ENCODE assay signal across 9 cellular contexts in the genomic region with DNA sequence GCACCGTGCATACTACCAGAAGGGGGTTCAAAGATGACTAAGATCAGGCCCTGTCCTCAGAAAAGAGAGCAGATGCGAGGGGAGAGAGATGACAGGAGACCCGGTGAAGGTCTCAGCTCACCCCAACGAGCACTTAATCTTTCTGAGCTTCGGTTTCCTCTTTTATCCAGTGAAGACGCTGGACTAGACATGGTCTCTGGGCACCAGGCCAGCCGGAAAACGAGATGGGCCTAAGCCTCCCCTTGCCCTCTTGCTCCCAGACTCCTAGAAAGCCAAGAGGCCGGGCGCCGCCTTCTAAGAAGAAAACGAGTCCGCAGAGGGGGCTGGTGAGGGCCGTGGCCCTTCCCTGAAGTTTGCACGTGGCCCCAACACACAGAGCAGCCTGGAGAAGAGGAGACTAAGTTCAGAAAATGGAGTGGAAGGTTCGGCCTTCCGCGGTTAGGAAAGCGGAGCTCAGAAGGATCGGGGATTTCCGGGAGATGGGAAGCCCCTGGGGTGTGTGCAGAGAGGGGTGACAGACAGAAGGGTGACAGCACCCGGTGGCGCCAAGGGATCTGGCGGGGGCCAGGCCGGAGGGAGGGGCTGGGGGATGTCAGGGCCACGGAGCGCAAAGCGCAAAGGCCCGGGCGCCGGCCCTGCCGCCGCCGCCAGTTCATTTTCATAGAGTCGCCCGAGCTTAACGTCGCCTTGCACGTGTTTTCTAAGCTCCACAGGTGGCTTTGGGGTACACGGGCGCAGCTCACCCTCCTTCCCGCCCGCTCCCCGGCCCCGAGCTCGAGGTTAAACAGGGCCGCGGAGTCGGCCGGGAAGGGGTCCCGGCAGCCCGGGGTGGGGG. TPM values are rescaled to one million over a fixed set of nuclear protein-coding genes. Genes with fewer than 3 reads are reported as not detected.
DNase-seq lines count a peak whose midpoint lies in the region; ATAC-seq and TF ChIP-seq lines count a peak whose summit lies in the region.
"Had no signal": no experiment of that assay in that cellular context is flagged by ENCODE, and none has a peak within 500 bp of the region (broad histone marks: within the 10 kb centered on the region; RNA-seq: fewer than 3 reads in every experiment).

No MANE protein-coding gene starts in this region.

- no peaks in the 10 kb centered on the region for H3K79me1 ChIP-seq in mesenchymal stem cell (replicated peaks; ENCODE audit: low read length, poor library complexity, severe bottlenecking)

- H3K27me3 ChIP-seq in adrenal gland (peaks cover 35% of the 10 kb centered on the region), mesenchymal stem cell (ENCODE audit: control insufficient read depth in 1 of 2, insufficient read depth in 1 of 2, low read length in 2 of 2) (peaks cover 40 to 52% of the 10 kb centered on the region in 2 experiments), uterus (peaks cover 4 to 13% of the 10 kb centered on the region in 2 donors)

- H3K9ac ChIP-seq in mesenchymal stem cell (ENCODE audit: low read length) = peak overlapping the region; percentile 67

- peak; percentile 23 for DNase-seq in stimulated activated CD4-positive, alpha-beta T cell treated with anti-CD3 and anti-CD28 coated beads, Interleukin-15, amount 100 ng/mL, for 24 hours
- no peak for DNase-seq in stimulated activated CD4-positive, alpha-beta T cell treated with anti-CD3 and anti-CD28 coated beads, Interleukin-12 subunit alpha, Interleukin-12 subunit beta, amount 100 ng/mL, for 4 hours
- DNase-seq in KBM-7 = peak; percentile 74
- DNase-seq in adrenal gland = peak in 5 of 7 donors; percentile 38 to 67 (median 49)
- DNase-seq in mesenchymal stem cell = no peak
- DNase-seq in uterus = no peak
- no peak for DNase-seq in SKM-1 treated with dmso at 0.1 percent for 144 hours (lab: John Stamatoyannopoulos, UW; ENCODE audit: unreplicated experiment)

- no peak overlapping the region for H3K23ac ChIP-seq in mesenchymal stem cell (ENCODE audit: low read length in 2 of 2)

- no peak overlapping the region for H3K14ac ChIP-seq in mesenchymal stem cell (ENCODE audit: low read length in 2 of 2)

- H3K36me3 ChIP-seq in adrenal gland (replicated peaks in 1 of 2) (no peaks in the 10 kb centered on the region), mesenchymal stem cell (ENCODE audit: control insufficient read depth in 1 of 2, insufficient read depth in 2 of 2, low read depth in 1 of 2, low read length in 2 of 2) (no peaks in the 10 kb centered on the region), uterus (no peaks in the 10 kb centered on the region)

- H3K9me3 ChIP-seq in adrenal gland (replicated peaks in 1 of 3) (no peaks in the 10 kb centered on the region), mesenchymal stem cell (ENCODE audit: control insufficient read depth, low read length) (no peaks in the 10 kb centered on the region), uterus (no peaks in the 10 kb centered on the region)

- no peak overlapping the region for H4K8ac ChIP-seq in mesenchymal stem cell (ENCODE audit: low read length)

- in situ Hi-C loops in KBM-7 (cut with MboI; ENCODE audit: low pct_unique_long_range_greater_than_20kb, low sequenced_read_pairs) = no loop called here

- no peak overlapping the region for H2BK120ac ChIP-seq in mesenchymal stem cell (ENCODE audit: low read depth, low read length)

- no peak for TF ChIP-seq CTCF in adrenal gland (IDR thresholded peaks at IDR 0.05)
- TF ChIP-seq CTCF in uterus (IDR thresholded peaks at IDR 0.05) = no peak

- peak overlapping the region in 2 of 5 donors; percentile 62 to 76 for H3K27ac ChIP-seq in adrenal gland
- no peak overlapping the region for H3K27ac ChIP-seq in mesenchymal stem cell (ENCODE audit: low read length, poor library complexity, severe bottlenecking)
- H3K27ac ChIP-seq in uterus = peak overlapping the region in 1 of 2 donors; percentile 11

- no peak overlapping the region for H3K18ac ChIP-seq in mesenchymal stem cell (ENCODE audit: low read depth in 1 of 2, low read length in 2 of 2)

- H3K4ac ChIP-seq in mesenchymal stem cell (ENCODE audit: low read depth in 1 of 2, low read length in 2 of 2) = no peak overlapping the region

- H3K4me1 ChIP-seq in adrenal gland (replicated peaks in 1 of 2) = peaks cover 5 to 14% of the 10 kb centered on the region in 2 donors
- H3K4me1 ChIP-seq in mesenchymal stem cell (ENCODE audit: control insufficient read depth, insufficient read depth, low read depth, low read length) = peaks cover 22% of the 10 kb centered on the region
- H3K4me1 ChIP-seq in uterus = peaks cover 0 to 22% of the 10 kb centered on the region in 2 donors

- no peak overlapping the region for H2AFZ ChIP-seq in mesenchymal stem cell (ENCODE audit: low read depth, low read length)

- no peak overlapping the region for H2BK15ac ChIP-seq in mesenchymal stem cell (ENCODE audit: low read depth, poor library complexity, severe bottlenecking)

- ATAC-seq in GM21390 (IDR thresholded peaks at IDR 0.05; ENCODE audit: unreplicated experiment) = no peak

- 18 to 46% (median 27%) methylated on average over 22 to 52 of the region's 52 CpGs for WGBS in adrenal gland, 4 donors
- WGBS in mesenchymal stem cell = 27% methylated on average over 42 of the region's 52 CpGs

- H2BK5ac ChIP-seq in mesenchymal stem cell (ENCODE audit: low read depth, low read length, poor library complexity, severe bottlenecking) = no peak overlapping the region

- H2BK12ac ChIP-seq in mesenchymal stem cell (ENCODE audit: low read length in 2 of 2) = no peak overlapping the region

- TF ChIP-seq POLR2A in adrenal gland (IDR thresholded peaks at IDR 0.05) (no peak), uterus (IDR thresholded peaks at IDR 0.05) (no peak)

- no peak overlapping the region for H2AK5ac ChIP-seq in mesenchymal stem cell (ENCODE audit: low read length, severe bottlenecking)

- H4K91ac ChIP-seq in mesenchymal stem cell (ENCODE audit: low read length) = no peak overlapping the region

- peak overlapping the region in 1 of 4 donors; percentile 63 for H3K4me3 ChIP-seq in adrenal gland
- peak overlapping the region in 1 of 2 experiments; percentile 53 for H3K4me3 ChIP-seq in mesenchymal stem cell (ENCODE audit: insufficient read depth in 1 of 2, low read depth in 1 of 2, low read length in 2 of 2)
- H3K4me3 ChIP-seq in uterus = peak overlapping the region; percentile 11 to 38

- H3K4me2 ChIP-seq in mesenchymal stem cell (ENCODE audit: low read length, poor library complexity, severe bottlenecking) = no peak overlapping the region

- intact Hi-C loops in adrenal gland (cut with DNase I) = no loop called here
- intact Hi-C loops in uterus (cut with DNase I; ENCODE audit: low total_unique reads) = no loop called here

RNA-seq across cellular contexts. Expression of a gene that starts 42.1 kb away (rescaled TPM):
- total RNA-seq in adrenal gland (not detected), uterus (not detected)
- not detected for polyA plus RNA-seq in adrenal gland
- not detected for polyA plus RNA-seq in mesenchymal stem cell (2013, experiment 1 of 2)
- polyA plus RNA-seq in mesenchymal stem cell (2013, experiment 2 of 2) = not detected
- total RNA-seq: pulmonary artery endothelial cell had no signal

RNA-seq across cellular contexts. Expression of a gene that starts 48.4 kb away (rescaled TPM):
- total RNA-seq in adrenal gland (100 to 1,000 TPM in 6 of 8 donors, 10 to 100 TPM in 2; 84.7 to 131 (median 113) TPM), uterus (100 to 1,000 TPM in 2 of 4 donors, 10 to 100 TPM in 2; 35.4 to 192 (median 138) TPM)
- 100 to 1,000 TPM in 1 of 3 donors, 10 to 100 TPM in 2; 46.2 to 152 (median 51.9) TPM for polyA plus RNA-seq in adrenal gland
- 57.4 TPM for polyA plus RNA-seq in mesenchymal stem cell (2013, experiment 1 of 2)
- 56.4 TPM for polyA plus RNA-seq in mesenchymal stem cell (2013, experiment 2 of 2)

RNA-seq across cellular contexts. Expression of a gene that starts 51.3 kb away (rescaled TPM):
- 1 to 10 TPM in 3 of 8 donors, under 1 TPM in 3, not detected in 2; 0.14 to 2.2 (median 0.67) TPM for total RNA-seq in adrenal gland
- 10 to 100 TPM in 1 of 3 donors, 1 to 10 TPM in 1, under 1 TPM in 1; 0.04 to 25.2 (median 2.0) TPM for polyA plus RNA-seq in adrenal gland
- polyA plus RNA-seq in mesenchymal stem cell (2013, experiment 1 of 2) = not detected
- not detected for polyA plus RNA-seq in mesenchymal stem cell (2013, experiment 2 of 2)
- under 1 TPM in 1 of 4 donors, not detected in 3; 0.27 TPM for total RNA-seq in uterus
- total RNA-seq: pulmonary artery endothelial cell had no signal

Comparison
In these comparisons a context has a peak if more than half of its experiments do, and no peak if none do; other contexts are left out.
1. DNase-seq: peak in stimulated activated CD4-positive, alpha-beta T cell treated with anti-CD3 and anti-CD28 coated beads, Interleukin-15, amount 100 ng/mL, for 24 hours (single experiment), KBM-7 (single experiment) and adrenal gland (5 of 7); none in stimulated activated CD4-positive, alpha-beta T cell treated with anti-CD3 and anti-CD28 coated beads, Interleukin-12 subunit alpha, Interleukin-12 subunit beta, amount 100 ng/mL, for 4 hours (single experiment), mesenchymal stem cell (single experiment), uterus (0 of 2) and SKM-1 treated with dmso at 0.1 percent for 144 hours (single experiment).